ENCODE assay signal across 1 cellular context in genomic region chr6:26031151-26031594, GRCh38.
TF ChIP-seq lines count a peak whose summit lies in the region.

No MANE protein-coding gene starts in this region.

TF ChIP-seq in K562, 482 proteins besides CTCF, POLR2A, EP300 and RAD21 (continued from another document):
- TF ChIP-seq, protein P1, sequence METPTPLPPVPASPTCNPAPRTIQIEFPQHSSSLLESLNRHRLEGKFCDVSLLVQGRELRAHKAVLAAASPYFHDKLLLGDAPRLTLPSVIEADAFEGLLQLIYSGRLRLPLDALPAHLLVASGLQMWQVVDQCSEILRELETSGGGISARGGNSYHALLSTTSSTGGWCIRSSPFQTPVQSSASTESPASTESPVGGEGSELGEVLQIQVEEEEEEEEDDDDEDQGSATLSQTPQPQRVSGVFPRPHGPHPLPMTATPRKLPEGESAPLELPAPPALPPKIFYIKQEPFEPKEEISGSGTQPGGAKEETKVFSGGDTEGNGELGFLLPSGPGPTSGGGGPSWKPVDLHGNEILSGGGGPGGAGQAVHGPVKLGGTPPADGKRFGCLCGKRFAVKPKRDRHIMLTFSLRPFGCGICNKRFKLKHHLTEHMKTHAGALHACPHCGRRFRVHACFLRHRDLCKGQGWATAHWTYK (CRISPR knock-in tag; IDR thresholded peaks at IDR 0.05): peak; percentile 56
- TF ChIP-seq MXI1 (IDR thresholded peaks at IDR 0.05; ENCODE audit: low read depth, low read length) (no peak), CREBBP (IDR thresholded peaks at IDR 0.05; ENCODE audit: low read depth, low read length) (no peak), GATAD2A (IDR thresholded peaks at IDR 0.05) (no peak), PCBP1 (IDR thresholded peaks at IDR 0.05; ENCODE audit: low read depth, low read length, poor library complexity, severe bottlenecking) (no peak), ZBTB11 (CRISPR knock-in tag; IDR thresholded peaks at IDR 0.05) (no peak), YBX1 (IDR thresholded peaks at IDR 0.05) (no peak), ZNF41 (CRISPR knock-in tag; conservative IDR thresholded peaks at IDR 0.05) (peak; percentile 54; the same call in 1 of the 2 replicates), TCF7 (IDR thresholded peaks at IDR 0.05; ENCODE audit: borderline replicate concordance) (no peak), ZBTB49 (CRISPR knock-in tag; IDR thresholded peaks at IDR 0.05; ENCODE audit: borderline replicate concordance) (0 out of 2 replicates have a peak, but pooled peaks have one; percentile 17), DLX4 (CRISPR knock-in tag; IDR thresholded peaks at IDR 0.05) (peak; percentile 89), ZFX (CRISPR knock-in tag; IDR thresholded peaks at IDR 0.05) (no peak), ZNF57 (CRISPR knock-in tag; IDR thresholded peaks at IDR 0.05) (peak; percentile 79; the same call in 1 of the 2 replicates), GABPB2 (CRISPR knock-in tag; conservative IDR thresholded peaks at IDR 0.05) (peak; percentile 89), ESRRB (CRISPR knock-in tag; IDR thresholded peaks at IDR 0.05; ENCODE audit: borderline replicate concordance) (peak; percentile 95), MEF2D (tag; conservative IDR thresholded peaks at IDR 0.05; ENCODE audit: low read depth) (0 out of 2 replicates have a peak, but pooled peaks have one; percentile 14), RNF219 (CRISPR knock-in tag; IDR thresholded peaks at IDR 0.05) (no peak; the same call in 1 of the 2 replicates), PHB (CRISPR knock-in tag; IDR thresholded peaks at IDR 0.05) (peak; percentile 72; the same call in 1 of the 2 replicates), HEY1 (CRISPR knock-in tag; IDR thresholded peaks at IDR 0.05; ENCODE audit: borderline replicate concordance) (peak; percentile 93)
- TF ChIP-seq, protein P2, sequence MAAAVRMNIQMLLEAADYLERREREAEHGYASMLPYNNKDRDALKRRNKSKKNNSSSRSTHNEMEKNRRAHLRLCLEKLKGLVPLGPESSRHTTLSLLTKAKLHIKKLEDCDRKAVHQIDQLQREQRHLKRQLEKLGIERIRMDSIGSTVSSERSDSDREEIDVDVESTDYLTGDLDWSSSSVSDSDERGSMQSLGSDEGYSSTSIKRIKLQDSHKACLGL (CRISPR knock-in tag; IDR thresholded peaks at IDR 0.05; ENCODE audit: borderline replicate concordance, poor library complexity, severe bottlenecking): no peak
- TF ChIP-seq, protein P3, sequence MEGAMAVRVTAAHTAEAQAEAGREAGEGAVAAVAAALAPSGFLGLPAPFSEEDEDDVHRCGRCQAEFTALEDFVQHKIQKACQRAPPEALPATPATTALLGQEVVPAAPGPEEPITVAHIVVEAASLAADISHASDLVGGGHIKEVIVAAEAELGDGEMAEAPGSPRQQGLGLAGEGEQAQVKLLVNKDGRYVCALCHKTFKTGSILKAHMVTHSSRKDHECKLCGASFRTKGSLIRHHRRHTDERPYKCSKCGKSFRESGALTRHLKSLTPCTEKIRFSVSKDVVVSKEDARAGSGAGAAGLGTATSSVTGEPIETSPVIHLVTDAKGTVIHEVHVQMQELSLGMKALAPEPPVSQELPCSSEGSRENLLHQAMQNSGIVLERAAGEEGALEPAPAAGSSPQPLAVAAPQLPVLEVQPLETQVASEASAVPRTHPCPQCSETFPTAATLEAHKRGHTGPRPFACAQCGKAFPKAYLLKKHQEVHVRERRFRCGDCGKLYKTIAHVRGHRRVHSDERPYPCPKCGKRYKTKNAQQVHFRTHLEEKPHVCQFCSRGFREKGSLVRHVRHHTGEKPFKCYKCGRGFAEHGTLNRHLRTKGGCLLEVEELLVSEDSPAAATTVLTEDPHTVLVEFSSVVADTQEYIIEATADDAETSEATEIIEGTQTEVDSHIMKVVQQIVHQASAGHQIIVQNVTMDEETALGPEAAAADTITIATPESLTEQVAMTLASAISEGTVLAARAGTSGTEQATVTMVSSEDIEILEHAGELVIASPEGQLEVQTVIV (CRISPR knock-in tag; IDR thresholded peaks at IDR 0.05; ENCODE audit: borderline replicate concordance): peak; percentile 82; the same call in 1 of the 2 replicates
